ENCODE assay signal across 8 cellular contexts in the genomic region with DNA sequence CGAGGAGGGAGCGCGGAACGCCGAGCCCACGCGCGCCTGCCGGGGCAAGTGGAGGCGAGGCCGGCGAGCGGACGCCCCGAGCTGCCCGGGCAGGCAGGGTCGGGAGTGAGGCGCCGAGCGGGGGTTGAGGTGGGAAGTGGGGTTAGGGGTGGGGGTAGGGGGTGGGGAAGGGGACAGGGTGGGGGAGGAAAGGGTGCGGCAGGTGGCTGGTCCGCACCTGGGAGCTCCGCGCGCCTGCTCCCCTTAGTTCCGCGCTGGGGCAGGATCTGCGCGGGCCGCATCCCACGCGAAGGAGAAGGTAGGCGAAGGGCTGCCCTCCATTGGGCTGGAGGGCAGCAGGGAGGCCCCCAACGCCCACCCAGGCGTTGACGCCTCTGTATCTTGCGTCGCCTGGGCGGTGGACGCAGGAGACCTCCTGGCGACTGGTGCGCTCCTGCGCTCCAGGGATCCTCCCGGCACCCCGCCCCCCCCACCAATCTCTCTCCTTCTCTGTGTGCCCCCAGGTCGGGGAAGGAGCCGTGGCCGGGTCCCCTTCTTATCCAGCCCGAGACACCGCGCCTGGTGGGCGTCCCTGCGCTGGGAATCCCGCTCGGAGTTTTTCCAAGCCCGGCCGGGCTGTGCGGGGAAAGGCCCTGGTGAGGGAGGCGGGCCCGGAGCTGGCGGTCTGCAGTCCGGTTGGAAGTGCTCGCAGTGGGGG. TPM values are rescaled to one million over a fixed set of nuclear protein-coding genes. Genes with fewer than 3 reads are reported as not detected.
A peak's percentile ranks its signal among the peaks of the same experiment; 100 is the strongest.
DNase-seq lines count a peak whose midpoint lies in the region; ATAC-seq, FAIRE-seq and TF ChIP-seq lines count a peak whose summit lies in the region.

No MANE protein-coding gene starts in this region.

- peak in 1 of 2 donors; percentile 10 for ATAC-seq in right cardiac atrium
- no peak for ATAC-seq in HG03025 (IDR thresholded peaks at IDR 0.05; ENCODE audit: low FRiP score, unreplicated experiment)
- ATAC-seq in HG03354 (IDR thresholded peaks at IDR 0.05; ENCODE audit: poor library complexity, severe bottlenecking, unreplicated experiment), result no peak

- H3K27ac ChIP-seq in WERI-Rb-1, result no peak overlapping the region
- H3K27ac ChIP-seq in right cardiac atrium (ENCODE audit: low read length), result no peak overlapping the region
- H3K27ac ChIP-seq in small intestine (ENCODE audit: low read depth in 1 of 2, low read length in 1 of 2), result no peak overlapping the region

- H3K27me3 ChIP-seq in HAP-1 (ENCODE audit: low read depth) (peaks cover 7% of the 10 kb centered on the region), WERI-Rb-1 (ENCODE audit: insufficient read depth, low read depth, severe bottlenecking) (peaks cover 39% of the 10 kb centered on the region), right cardiac atrium (ENCODE audit: control insufficient read depth, insufficient read depth) (no peaks in the 10 kb centered on the region), small intestine (ENCODE audit: control insufficient read depth in 2 of 2, insufficient read depth in 2 of 2, low read length in 2 of 2) (peaks cover 8 to 23% of the 10 kb centered on the region in 2 donors), MG63 (peaks cover 42% of the 10 kb centered on the region)

- in situ Hi-C loops in HAP-1 (cut with MboI; ENCODE audit: low sequenced_read_pairs), result no loop called here

- intact Hi-C loops in right cardiac atrium (cut with DNase I), result no loop called here

- H3K4me1 ChIP-seq in HAP-1 (no peaks in the 10 kb centered on the region; the same call in 1 of the 2 replicates), right cardiac atrium (ENCODE audit: control insufficient read depth, insufficient read depth, low read length) (peaks cover 3% of the 10 kb centered on the region), small intestine (ENCODE audit: control insufficient read depth in 2 of 2, insufficient read depth in 1 of 2, low read depth in 1 of 2, low read length in 1 of 2) (no peaks in the 10 kb centered on the region)

- FAIRE-seq in small intestine (lab: Jason Lieb, UNC), result no peak

- H3K9me3 ChIP-seq in HAP-1 (no peaks in the 10 kb centered on the region), WERI-Rb-1 (ENCODE audit: severe bottlenecking) (no peaks in the 10 kb centered on the region), right cardiac atrium (ENCODE audit: control insufficient read depth, low read length) (no peaks in the 10 kb centered on the region), small intestine (ENCODE audit: control insufficient read depth, low read depth) (no peaks in the 10 kb centered on the region), MG63 (no peaks in the 10 kb centered on the region)

- DNase-seq in HAP-1 (ENCODE audit: low spot score in 2 of 2) (no peak), WERI-Rb-1 (no peak), right cardiac atrium (peak in 1 of 3 donors; percentile 59), small intestine (no peak), NCI-H226 (no peak), MG63 (no peak)

- TF ChIP-seq CTCF in WERI-Rb-1 (IDR thresholded peaks at IDR 0.05; ENCODE audit: low read depth, low read length), result no peak

- H3K4me3 ChIP-seq in HAP-1, result peak overlapping the region; percentile 29
- H3K4me3 ChIP-seq in WERI-Rb-1 (ENCODE audit: low read depth, low read length), result peak overlapping the region; percentile 49
- peak overlapping the region; percentile 38 for H3K4me3 ChIP-seq in right cardiac atrium (ENCODE audit: low read length)
- H3K4me3 ChIP-seq in small intestine (ENCODE audit: low read depth in 1 of 2, low read length in 2 of 2), result peak overlapping the region; percentile 30 to 39
- H3K4me3 ChIP-seq in MG63, result no peak overlapping the region

- WGBS in right cardiac atrium, result under 1% methylated on average over 63 of the region's 63 CpGs
- 1 to 2% (median 2%) methylated on average over 40 to 63 of the region's 63 CpGs for WGBS in small intestine, 3 donors

- H3K36me3 ChIP-seq in HAP-1 (replicated peaks) (no peaks in the 10 kb centered on the region), WERI-Rb-1 (no peaks in the 10 kb centered on the region), small intestine (ENCODE audit: control insufficient read depth in 2 of 2, insufficient read depth in 2 of 2, low read length in 2 of 2) (no peaks in the 10 kb centered on the region), MG63 (no peaks in the 10 kb centered on the region)

RNA-seq across cellular contexts. Expression of gene AMZ2, which starts 51.3 kb away (rescaled TPM):
- total RNA-seq in right cardiac atrium, result 10 to 100 TPM; 73.9 to 98.3 (median 93.0) TPM
- 97.6 TPM for polyA plus RNA-seq in right cardiac atrium
- 10 to 100 TPM; 29.1 to 38.0 (median 29.7) TPM for polyA plus RNA-seq in small intestine
- total RNA-seq in MG63 (2014; rRNA removed; shearing (Covaris generic); ENCODE audit: low replicate concordance), result 174 and 187 TPM in 2 replicates
